8 cellular contexts compared by ENCODE assay signal in genomic region chr2:65300772-65301711, GRCh38.
A peak's percentile ranks its signal among the peaks of the same experiment; 100 is the strongest.
DNase-seq lines count a peak whose midpoint lies in the region; ATAC-seq and TF ChIP-seq lines count a peak whose summit lies in the region.

No MANE protein-coding gene starts in this region.

- DNase-seq in COLO668 (lab: John Stamatoyannopoulos, UW; ENCODE audit: unreplicated experiment) (peak; percentile 55), HuH-7.5 (ENCODE audit: low spot score) (peak; percentile 81), UCSD-AML1 (lab: John Stamatoyannopoulos, UW; ENCODE audit: unreplicated experiment) (peak; percentile 64), body of pancreas (peak in 1 of 4 donors; percentile 37), LoVo (ENCODE audit: low spot score) (no peak)
- peak; percentile 86 for DNase-seq in stimulated activated CD4-positive, alpha-beta T cell treated with anti-CD3 and anti-CD28 coated beads, Interleukin-4, amount 100 ng/mL, for 24 hours

- H3K36me3 ChIP-seq in body of pancreas (replicated peaks in 1 of 2; ENCODE audit: insufficient read depth in 1 of 2, low read depth in 2 of 2): no peaks in the 10 kb centered on the region

- peak; percentile 78 for ATAC-seq in GM21423 (IDR thresholded peaks at IDR 0.05; ENCODE audit: unreplicated experiment)
- peak; percentile 45 for ATAC-seq in body of pancreas

- intact Hi-C loops in body of pancreas (cut with DNase I): no loop called here

- no peak for TF ChIP-seq CTCF in body of pancreas (IDR thresholded peaks at IDR 0.05)

- no peaks in the 10 kb centered on the region for H3K4me1 ChIP-seq in body of pancreas

- 55 to 74% methylated on average over 12 to 20 of the region's 20 CpGs for WGBS in body of pancreas, 2 donors

- H3K27ac ChIP-seq in body of pancreas (peak overlapping the region in 2 of 4 donors; percentile 10 to 24), layer of hippocampus (ENCODE audit: low read depth, low read length) (peak overlapping the region; percentile 73)

- H3K9me3 ChIP-seq in body of pancreas: no peaks in the 10 kb centered on the region

- TF ChIP-seq POLR2A in body of pancreas (IDR thresholded peaks at IDR 0.05): no peak

- no peak overlapping the region for H3K4me3 ChIP-seq in body of pancreas

- H3K27me3 ChIP-seq in body of pancreas: no peaks in the 10 kb centered on the region
- no peaks in the 10 kb centered on the region for H3K27me3 ChIP-seq in layer of hippocampus (ENCODE audit: control insufficient read depth, insufficient read depth, low read length)
